8 cellular contexts compared by ENCODE assay signal in genomic region chr12:112978163-112979081, GRCh38. TPM values are rescaled to one million over a fixed set of nuclear protein-coding genes. Genes with fewer than 3 reads are reported as not detected.
DNase-seq lines count a peak whose midpoint lies in the region; ATAC-seq and TF ChIP-seq lines count a peak whose summit lies in the region.

TSS of gene OAS2 (plus strand) at chr12:112978519. CDS start at chr12:112978609, 90 bp downstream.

- peak within 1 kb of the TSS; percentile 91 for H3K4me3 Mint-ChIP-seq in activated CD4-positive, alpha-beta T cell treated with anti-CD3 and anti-CD28 coated beads, Interleukin-2, amount 10 ng/mL, durations not matched to agents 24 days and 14 days

- CTCF ChIA-PET in BJ (lab: Yijun Ruan, JAX), result interaction anchor here (0.5 to 3.5 kb wide), 4 partner anchors 13 to 71 kb away, joined by 3 to 27 read pairs (median 4); no protein-coding TSS in a partner anchor

- peak within 1 kb of the TSS; percentile 23 for H3K4me3 ChIP-seq in BJ (ENCODE audit: low read depth, low read length)
- peak within 1 kb of the TSS; percentile 80 to 88 for H3K4me3 ChIP-seq in duodenal mucosa (ENCODE audit: low read depth in 1 of 2, low read length in 2 of 2)
- peak within 1 kb of the TSS; percentile 65 for H3K4me3 ChIP-seq in mucosa of stomach (ENCODE audit: low read length)

- H3K9ac ChIP-seq in duodenal mucosa (ENCODE audit: low read depth in 1 of 2, low read length in 2 of 2) (peak within 1 kb of the TSS; percentile 57 to 69), mucosa of stomach (ENCODE audit: low read length) (peak within 1 kb of the TSS; percentile 78)

- H3K27ac ChIP-seq in duodenal mucosa (ENCODE audit: low read depth, low read length), result peak within 1 kb of the TSS; percentile 63

- peak within 1 kb of the TSS; percentile 99 for H3K27ac Mint-ChIP-seq in activated CD4-positive, alpha-beta T cell treated with anti-CD3 and anti-CD28 coated beads, Interleukin-2, amount 10 ng/mL, durations not matched to agents 24 days and 14 days

- H3K9me3 Mint-ChIP-seq in activated CD4-positive, alpha-beta T cell treated with anti-CD3 and anti-CD28 coated beads, Interleukin-2, amount 10 ng/mL, durations not matched to agents 24 days and 14 days, result peaks cover 17% of the 10 kb centered on the region

- TF ChIP-seq CTCF in BJ (IDR thresholded peaks at IDR 0.05; ENCODE audit: insufficient read depth, low read depth, low read length), result no peak

- H3K27me3 ChIP-seq in BJ (ENCODE audit: control insufficient read depth, insufficient read depth, low read length) (no peaks in the 10 kb centered on the region), duodenal mucosa (ENCODE audit: control insufficient read depth in 1 of 2, insufficient read depth in 2 of 2, low read length in 2 of 2) (no peaks in the 10 kb centered on the region), mucosa of stomach (ENCODE audit: control insufficient read depth, insufficient read depth, low read length) (no peaks in the 10 kb centered on the region)

- peaks cover 43% of the 10 kb centered on the region for H3K4me1 Mint-ChIP-seq in activated CD4-positive, alpha-beta T cell treated with anti-CD3 and anti-CD28 coated beads, Interleukin-2, amount 10 ng/mL, durations not matched to agents 24 days and 14 days

- H3K9me3 ChIP-seq in duodenal mucosa (ENCODE audit: control insufficient read depth in 1 of 2, low read length in 2 of 2), result peaks cover 0 to 6% of the 10 kb centered on the region in 2 donors
- H3K9me3 ChIP-seq in mucosa of stomach (ENCODE audit: control insufficient read depth, low read length), result no peaks in the 10 kb centered on the region

- no peaks in the 10 kb centered on the region for H3K36me3 ChIP-seq in BJ (ENCODE audit: control insufficient read depth, insufficient read depth, low read length)
- H3K36me3 ChIP-seq in duodenal mucosa (ENCODE audit: control insufficient read depth in 1 of 2, insufficient read depth in 2 of 2, low read length in 2 of 2), result no peaks in the 10 kb centered on the region
- H3K36me3 ChIP-seq in mucosa of stomach (ENCODE audit: control insufficient read depth, insufficient read depth, low read length), result no peaks in the 10 kb centered on the region

- peaks cover 52% of the 10 kb centered on the region for H3K36me3 Mint-ChIP-seq in activated CD4-positive, alpha-beta T cell treated with anti-CD3 and anti-CD28 coated beads, Interleukin-2, amount 10 ng/mL, durations not matched to agents 24 days and 14 days (ENCODE audit: low read depth)

- peak; percentile 89 for ATAC-seq in GM19452 (IDR thresholded peaks at IDR 0.05; ENCODE audit: unreplicated experiment)
- ATAC-seq in HG03575 (IDR thresholded peaks at IDR 0.05; ENCODE audit: extremely low read depth, insufficient number of reproducible peaks, low FRiP score, unreplicated experiment), result peak; percentile 70

- H3K27me3 Mint-ChIP-seq in activated CD4-positive, alpha-beta T cell treated with anti-CD3 and anti-CD28 coated beads, Interleukin-2, amount 10 ng/mL, durations not matched to agents 24 days and 14 days, result no peaks in the 10 kb centered on the region

- POLR2A ChIA-PET in BJ (lab: Charles Lee), result interaction anchor here (0.7 kb wide), 1 partner anchor 87 kb away, joined by 3 read pairs; no protein-coding TSS in a partner anchor

- intact Hi-C loops in activated CD4-positive, alpha-beta T cell treated with anti-CD3 and anti-CD28 coated beads, Interleukin-2, amount 10 ng/mL, durations not matched to agents 24 days and 14 days (cut with micrococcal nuclease), result loop anchor here (1.0 to 10.0 kb wide), 5 partner anchors 10 to 356 kb away; partner anchors contain the start of genes SLC8B1 and TPCN1

- peak; percentile 50 for DNase-seq in BJ (ENCODE audit: low read depth)
- DNase-seq in activated CD4-positive, alpha-beta T cell treated with anti-CD3 and anti-CD28 coated beads, Interleukin-2, amount 10 ng/mL, durations not matched to agents 24 days and 14 days, result peak; percentile 96
- peak; percentile 53 to 87 (median 78) for DNase-seq in stimulated activated naive CD4-positive, alpha-beta T cell (lab: John Stamatoyannopoulos, UW)
- no peak for DNase-seq in NCI-H2029 (lab: John Stamatoyannopoulos, UW)

- H3K4me1 ChIP-seq in duodenal mucosa (ENCODE audit: control insufficient read depth in 1 of 2, insufficient read depth in 2 of 2, low read length in 2 of 2), result peaks cover 4 to 21% of the 10 kb centered on the region in 2 donors
- peaks cover 13% of the 10 kb centered on the region for H3K4me1 ChIP-seq in mucosa of stomach (ENCODE audit: control insufficient read depth, insufficient read depth, low read length)

RNA-seq across cellular contexts. Expression of gene OAS2, which starts in this region (rescaled TPM):
- 1.2 and 1.9 TPM in 2 replicates for polyA plus RNA-seq in BJ (2011; rRNA removed)
- 0.57 and 0.90 TPM in 2 replicates for polyA minus RNA-seq in BJ (2011; rRNA and poly(A)+ RNA removed)
- 111 and 118 TPM in 2 replicates for total RNA-seq in activated CD4-positive, alpha-beta T cell treated with anti-CD3 and anti-CD28 coated beads, Interleukin-2, amount 10 ng/mL, durations not matched to agents 24 days and 14 days

Comparison
In these comparisons a context has a peak if more than half of its experiments do, and no peak if none do; other contexts are left out.
1. H3K4me3 ChIP-seq: peak in every context shown above with its lines; median percentile 84 in duodenal mucosa; 65 in mucosa of stomach; 23 in BJ.